In genomic region chr9:128231638-128232568, GRCh38 we compare ENCODE assay signal across 26 cellular contexts. TPM values are rescaled to one million over a fixed set of nuclear protein-coding genes. Genes with fewer than 3 reads are reported as not detected.
DNase-seq lines count a peak whose midpoint lies in the region; ATAC-seq, FAIRE-seq and TF ChIP-seq lines count a peak whose summit lies in the region.
"Had no signal": no experiment of that assay in that cellular context is flagged by ENCODE, and none has a peak within 500 bp of the region (broad histone marks: within the 10 kb centered on the region; RNA-seq: fewer than 3 reads in every experiment).

No MANE protein-coding gene starts in this region.

- H3K27me3 ChIP-seq in testis = no peaks in the 10 kb centered on the region
- H3K27me3 ChIP-seq: MG63, ovary, thyroid gland had no signal

- intact Hi-C loops in sciatic nerve (cut with DNase I) = no loop called here
- intact Hi-C loops in activated T-helper 2 cell treated with anti-CD3 and anti-CD28 coated beads, Interferon-gamma antibody, Interleukin-2, Interleukin-4, amounts not matched to agents 10 μg/mL and 5 μg/mL and 100 μg/mL, durations not matched to agents 14 hours and 24 hours and 36 hours (cut with micrococcal nuclease) = no loop called here
- intact Hi-C loops in testis (cut with DNase I; ENCODE audit: low total_unique reads) = no loop called here

- FAIRE-seq in A549 (lab: Jason Lieb, UNC) = no peak
- FAIRE-seq: islet of Langerhans had no signal

- H3K27ac ChIP-seq in A549 = no peak overlapping the region; a peak in 1 of 6 replicates
- H3K27ac ChIP-seq in testis = no peak overlapping the region
- H3K27ac ChIP-seq: HL-60, ovary, SK-N-MC, WERI-Rb-1 had no signal

- POLR2A ChIA-PET in A549 (lab: Yijun Ruan, JAX) = no interaction called here

- H3K36me3 ChIP-seq in testis (ENCODE audit: low read depth, missing control alignments) = no peaks in the 10 kb centered on the region
- H3K36me3 ChIP-seq: MG63, ovary, thyroid gland had no signal

- H3K4me1 Mint-ChIP-seq in activated T-helper 2 cell treated with anti-CD3 and anti-CD28 coated beads, Interferon-gamma antibody, Interleukin-2, Interleukin-4, amounts not matched to agents 10 μg/mL and 5 μg/mL and 100 μg/mL, durations not matched to agents 14 hours and 24 hours and 36 hours (ENCODE audit: low read depth) = no peaks in the 10 kb centered on the region
- H3K4me1 Mint-ChIP-seq: activated CD8-positive, alpha-beta memory T cell treated with anti-CD3 and anti-CD28 coated beads, Interleukin-2, amount 10 ng/mL, durations not matched to agents 7 days and 5 days; B cell; IgD-negative memory B cell had no signal

- ATAC-seq in A549 (peak; percentile 17 to 24; a peak in 3 of 6 replicates), sciatic nerve (peak; percentile 85)
- ATAC-seq: activated CD8-positive, alpha-beta memory T cell treated with anti-CD3 and anti-CD28 coated beads, Interleukin-2, amount 10 ng/mL, durations not matched to agents 7 days and 5 days had no signal

- TF ChIP-seq POLR2A in A549 (IDR thresholded peaks at IDR 0.05; ENCODE audit: low read length) (no peak), testis (IDR thresholded peaks at IDR 0.05) (no peak)

- DNase-seq in A549 (ENCODE audit: low read depth in 1 of 2, low spot score in 1 of 2) (no peak), AG20443 (ENCODE audit: low spot score) (peak; percentile 69), fibroblast of mammary gland (ENCODE audit: low read depth) (peak; percentile 40), sciatic nerve (ENCODE audit: low spot score) (no peak), NCI-H226 (no peak), testis (no peak)
- DNase-seq in activated T-helper 2 cell treated with anti-CD3 and anti-CD28 coated beads, Interferon-gamma antibody, Interleukin-2, Interleukin-4, amounts not matched to agents 10 μg/mL and 5 μg/mL and 100 μg/mL, durations not matched to agents 14 hours and 24 hours and 36 hours (ENCODE audit: low spot score) = no peak
- no peak for DNase-seq in activated CD4-positive, CD25-positive, alpha-beta regulatory T cell (lab: John Stamatoyannopoulos, UW)
- DNase-seq: activated CD8-positive, alpha-beta memory T cell treated with anti-CD3 and anti-CD28 coated beads, Interleukin-2, amount 10 ng/mL, durations not matched to agents 7 days and 5 days; activated effector memory CD4-positive, alpha-beta T cell treated with Interleukin-2 at 50 U/mL for 16 hours; amniotic stem cell; central memory CD4-positive, alpha-beta T cell; hippocampal formation; MG63; naive B cell; NCI-H1694; ovary; stimulated activated CD8-positive, alpha-beta memory T cell treated with anti-CD3 and anti-CD28 coated beads, Interleukin-4, amount 100 ng/mL, for 48 hours; thyroid gland; WERI-Rb-1 had no signal

- no peaks in the 10 kb centered on the region for H3K36me3 Mint-ChIP-seq in activated T-helper 2 cell treated with anti-CD3 and anti-CD28 coated beads, Interferon-gamma antibody, Interleukin-2, Interleukin-4, amounts not matched to agents 10 μg/mL and 5 μg/mL and 100 μg/mL, durations not matched to agents 14 hours and 24 hours and 36 hours (ENCODE audit: low read depth)
- H3K36me3 Mint-ChIP-seq: activated CD8-positive, alpha-beta memory T cell treated with anti-CD3 and anti-CD28 coated beads, Interleukin-2, amount 10 ng/mL, durations not matched to agents 7 days and 5 days; IgD-negative memory B cell; naive B cell had no signal

- WGBS in A549 (ENCODE audit: missing lambda C conversion rate) = 82% methylated on average over 16 of the region's 16 CpGs
- 64 to 71% methylated on average over 14 to 16 of the region's 16 CpGs for WGBS in testis, 2 donors

- TF ChIP-seq EP300 in A549 (IDR thresholded peaks at IDR 0.05) = no peak

- H3K27ac Mint-ChIP-seq in activated T-helper 2 cell treated with anti-CD3 and anti-CD28 coated beads, Interferon-gamma antibody, Interleukin-2, Interleukin-4, amounts not matched to agents 10 μg/mL and 5 μg/mL and 100 μg/mL, durations not matched to agents 14 hours and 24 hours and 36 hours = no peak overlapping the region
- H3K27ac Mint-ChIP-seq: activated CD8-positive, alpha-beta memory T cell treated with anti-CD3 and anti-CD28 coated beads, Interleukin-2, amount 10 ng/mL, durations not matched to agents 7 days and 5 days; B cell; IgD-negative memory B cell had no signal

- CTCF ChIA-PET in A549 (lab: Yijun Ruan, JAX) = interaction anchor here (1.0 to 1.7 kb wide), 6 partner anchors 9 to 115 kb away, joined by 3 to 4 read pairs (median 4); no protein-coding TSS in a partner anchor

- no peak overlapping the region for H3K4me2 ChIP-seq in A549

- no peak for TF ChIP-seq RAD21 in A549 (conservative IDR thresholded peaks at IDR 0.05 in 1 of 2, IDR thresholded peaks at IDR 0.05 in 1 of 2)

- no peaks in the 10 kb centered on the region for H3K9me3 Mint-ChIP-seq in activated T-helper 2 cell treated with anti-CD3 and anti-CD28 coated beads, Interferon-gamma antibody, Interleukin-2, Interleukin-4, amounts not matched to agents 10 μg/mL and 5 μg/mL and 100 μg/mL, durations not matched to agents 14 hours and 24 hours and 36 hours
- H3K9me3 Mint-ChIP-seq: naive B cell had no signal

- TF ChIP-seq CTCF in A549 (IDR thresholded peaks at IDR 0.05) (no peak), fibroblast of mammary gland (conservative IDR thresholded peaks at IDR 0.05; ENCODE audit: control insufficient read depth, insufficient read depth, low read depth, low read length) (no peak), testis (IDR thresholded peaks at IDR 0.05) (no peak)

- no peak overlapping the region for H3K4me3 Mint-ChIP-seq in activated T-helper 2 cell treated with anti-CD3 and anti-CD28 coated beads, Interferon-gamma antibody, Interleukin-2, Interleukin-4, amounts not matched to agents 10 μg/mL and 5 μg/mL and 100 μg/mL, durations not matched to agents 14 hours and 24 hours and 36 hours (ENCODE audit: low read depth)
- H3K4me3 Mint-ChIP-seq: activated CD8-positive, alpha-beta memory T cell treated with anti-CD3 and anti-CD28 coated beads, Interleukin-2, amount 10 ng/mL, durations not matched to agents 7 days and 5 days; B cell; IgD-negative memory B cell; naive B cell had no signal

- H3K4me1 ChIP-seq in A549 (no peaks in the 10 kb centered on the region), testis (no peaks in the 10 kb centered on the region)
- H3K4me1 ChIP-seq: Caco-2, thyroid gland had no signal

- H3K4me3 ChIP-seq in A549 (no peak overlapping the region), fibroblast of mammary gland (ENCODE audit: control insufficient read depth, low read depth, low read length) (no peak overlapping the region), testis (no peak overlapping the region)
- H3K4me3 ChIP-seq: MG63, ovary, SK-N-MC, thyroid gland had no signal

- H3K9me3 ChIP-seq in A549 = no peaks in the 10 kb centered on the region
- H3K9me3 ChIP-seq in testis = no peaks in the 10 kb centered on the region
- H3K9me3 ChIP-seq: Caco-2, MG63, ovary, thyroid gland had no signal

- no peaks in the 10 kb centered on the region for H3K27me3 Mint-ChIP-seq in activated T-helper 2 cell treated with anti-CD3 and anti-CD28 coated beads, Interferon-gamma antibody, Interleukin-2, Interleukin-4, amounts not matched to agents 10 μg/mL and 5 μg/mL and 100 μg/mL, durations not matched to agents 14 hours and 24 hours and 36 hours (ENCODE audit: low read depth)

RNA-seq across cellular contexts. Expression of gene DNM1, which starts 28.7 kb away (rescaled TPM):
- polyA plus RNA-seq in A549 (2011; rRNA removed) = 60.2 and 70.7 TPM in 2 replicates
- polyA plus RNA-seq in A549 (2012; cell fraction: cytosol; rRNA removed) = 65.9 and 77.9 TPM in 2 replicates
- polyA plus RNA-seq in A549 (2012; cell fraction: nucleus; rRNA removed) = 394 and 431 TPM in 2 replicates
- 99.8 to 139 TPM (median 136 TPM) in 3 replicates for polyA plus RNA-seq in A549 (2017; fragmentation: RNase III; extraction: RNeasy Plus Mini Kit Qiagen cat#74134 plus additional on column Dnase treatment)
- polyA minus RNA-seq in A549 (2011; rRNA and poly(A)+ RNA removed) = 198 and 226 TPM in 2 replicates
- 52.7 TPM for total RNA-seq in sciatic nerve
- total RNA-seq in activated T-helper 2 cell treated with anti-CD3 and anti-CD28 coated beads, Interferon-gamma antibody, Interleukin-2, Interleukin-4, amounts not matched to agents 10 μg/mL and 5 μg/mL and 100 μg/mL, durations not matched to agents 14 hours and 24 hours and 36 hours = 0.90 and 2.4 TPM in 2 replicates
- total RNA-seq in testis = 1 to 10 TPM; 8.0 to 9.8 TPM
- 10.7 TPM for polyA plus RNA-seq in testis (ENCODE audit: insufficient read depth, low read depth, low replicate concordance)

RNA-seq across cellular contexts. Expression of gene CIZ1, which starts 40.5 kb away (rescaled TPM):
- polyA plus RNA-seq in A549 (2011; rRNA removed) = 39.2 and 50.3 TPM in 2 replicates
- polyA plus RNA-seq in A549 (2012; cell fraction: cytosol; rRNA removed) = 40.3 and 49.3 TPM in 2 replicates
- polyA plus RNA-seq in A549 (2012; cell fraction: nucleus; rRNA removed) = 87.4 and 112 TPM in 2 replicates
- polyA plus RNA-seq in A549 (2017; fragmentation: RNase III; extraction: RNeasy Plus Mini Kit Qiagen cat#74134 plus additional on column Dnase treatment) = 83.0 to 93.6 TPM (median 92.5 TPM) in 3 replicates
- 47.2 and 76.6 TPM in 2 replicates for polyA minus RNA-seq in A549 (2011; rRNA and poly(A)+ RNA removed)
- total RNA-seq in sciatic nerve = 140 TPM
- total RNA-seq in activated T-helper 2 cell treated with anti-CD3 and anti-CD28 coated beads, Interferon-gamma antibody, Interleukin-2, Interleukin-4, amounts not matched to agents 10 μg/mL and 5 μg/mL and 100 μg/mL, durations not matched to agents 14 hours and 24 hours and 36 hours = 150 TPM in 2 replicates
- 100 to 1,000 TPM; 114 to 115 TPM for total RNA-seq in testis
- 159 TPM for polyA plus RNA-seq in testis (ENCODE audit: insufficient read depth, low read depth, low replicate concordance)

RNA-seq across cellular contexts. Expression of gene GOLGA2, which starts 43.9 kb away (rescaled TPM):
- polyA plus RNA-seq in A549 (2011; rRNA removed) = 55.3 and 61.9 TPM in 2 replicates
- polyA plus RNA-seq in A549 (2012; cell fraction: cytosol; rRNA removed) = 34.1 and 39.2 TPM in 2 replicates
- 46.7 and 55.5 TPM in 2 replicates for polyA plus RNA-seq in A549 (2012; cell fraction: nucleus; rRNA removed)
- polyA plus RNA-seq in A549 (2017; fragmentation: RNase III; extraction: RNeasy Plus Mini Kit Qiagen cat#74134 plus additional on column Dnase treatment) = 53.9 to 63.2 TPM (median 60.1 TPM) in 3 replicates
- 41.6 and 46.1 TPM in 2 replicates for polyA minus RNA-seq in A549 (2011; rRNA and poly(A)+ RNA removed)
- 119 TPM for total RNA-seq in sciatic nerve
- total RNA-seq in activated T-helper 2 cell treated with anti-CD3 and anti-CD28 coated beads, Interferon-gamma antibody, Interleukin-2, Interleukin-4, amounts not matched to agents 10 μg/mL and 5 μg/mL and 100 μg/mL, durations not matched to agents 14 hours and 24 hours and 36 hours = 44.0 and 47.9 TPM in 2 replicates
- total RNA-seq in testis = 100 to 1,000 TPM; 103 to 133 TPM
- 79.8 TPM for polyA plus RNA-seq in testis (ENCODE audit: insufficient read depth, low read depth, low replicate concordance)

RNA-seq across cellular contexts. Expression of gene SWI5, which starts 44.2 kb away (rescaled TPM):
- polyA plus RNA-seq in A549 (2011; rRNA removed) = 66.8 and 67.6 TPM in 2 replicates
- polyA plus RNA-seq in A549 (2012; cell fraction: cytosol; rRNA removed) = 73.1 and 83.9 TPM in 2 replicates
- polyA plus RNA-seq in A549 (2012; cell fraction: nucleus; rRNA removed) = 31.2 and 35.8 TPM in 2 replicates
- 45.3 to 49.3 TPM (median 45.6 TPM) in 3 replicates for polyA plus RNA-seq in A549 (2017; fragmentation: RNase III; extraction: RNeasy Plus Mini Kit Qiagen cat#74134 plus additional on column Dnase treatment)
- polyA minus RNA-seq in A549 (2011; rRNA and poly(A)+ RNA removed) = 20.0 and 30.6 TPM in 2 replicates
- 19.6 TPM for total RNA-seq in sciatic nerve
- total RNA-seq in activated T-helper 2 cell treated with anti-CD3 and anti-CD28 coated beads, Interferon-gamma antibody, Interleukin-2, Interleukin-4, amounts not matched to agents 10 μg/mL and 5 μg/mL and 100 μg/mL, durations not matched to agents 14 hours and 24 hours and 36 hours = 13.5 and 13.7 TPM in 2 replicates
- total RNA-seq in testis = 100 to 1,000 TPM in 1 of 2 donors, 10 to 100 TPM in 1; 69.3 to 131 TPM
- 164 TPM for polyA plus RNA-seq in testis (ENCODE audit: insufficient read depth, low read depth, low replicate concordance)

Comparison
In these comparisons a context has a peak if more than half of its experiments do, and no peak if none do; other contexts are left out.
1. DNase-seq: peak in AG20443 (single experiment) and fibroblast of mammary gland (single experiment); none in A549 (0 of 2), sciatic nerve (single experiment), activated T-helper 2 cell treated with anti-CD3 and anti-CD28 coated beads, Interferon-gamma antibody, Interleukin-2, Interleukin-4, amounts not matched to agents 10 μg/mL and 5 μg/mL and 100 μg/mL, durations not matched to agents 14 hours and 24 hours and 36 hours (single experiment), activated CD4-positive, CD25-positive, alpha-beta regulatory T cell (0 of 4), NCI-H226 (single experiment) and testis (single experiment).